9 cellular contexts compared by ENCODE assay signal in the genomic region with DNA sequence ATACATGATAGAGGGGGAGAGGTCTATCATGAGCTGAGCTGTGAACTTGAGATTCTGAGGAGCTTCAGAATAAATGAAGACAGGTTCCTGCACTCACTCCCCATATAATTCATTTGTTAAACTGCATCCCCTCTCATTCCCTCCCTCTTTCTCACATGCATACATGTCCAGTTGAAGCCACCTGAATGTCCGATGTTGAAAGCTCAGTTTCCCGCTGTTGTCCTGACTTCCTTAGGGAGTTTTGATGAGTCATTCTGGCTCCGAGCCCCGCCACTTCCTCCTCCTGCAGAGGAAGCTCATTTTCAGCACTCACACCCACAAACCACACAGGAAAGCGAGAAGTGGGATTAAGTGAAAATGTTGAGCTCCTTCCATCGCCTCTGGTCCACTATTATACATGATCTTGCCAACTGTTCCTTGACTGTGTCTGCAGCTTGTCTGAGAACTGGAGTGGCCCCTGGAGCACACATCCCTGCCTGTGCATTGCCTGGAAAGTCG.
DNase-seq lines count a peak whose midpoint lies in the region; ATAC-seq, FAIRE-seq and TF ChIP-seq lines count a peak whose summit lies in the region.
"Had no signal": no experiment of that assay in that cellular context is flagged by ENCODE, and none has a peak within 500 bp of the region (broad histone marks: within the 10 kb centered on the region; RNA-seq: fewer than 3 reads in every experiment).

No MANE protein-coding gene starts in this region.

- H3K9me3 ChIP-seq in H1 (ENCODE audit: insufficient read depth in 2 of 2, low read depth in 1 of 2, low read length in 1 of 2) (no peaks in the 10 kb centered on the region), mucosa of descending colon (no peaks in the 10 kb centered on the region)

- CTCF ChIA-PET in RWPE1 (lab: Yijun Ruan, JAX) (interaction anchor here (0.5 to 1.4 kb wide), 3 partner anchors 10 to 172 kb away, joined by 3 read pairs; no protein-coding TSS in a partner anchor), H1 (lab: Charles Lee; ENCODE audit: partially characterized antibody) (interaction anchor here (0.9 to 3.3 kb wide), 9 partner anchors 13 to 292 kb away, joined by 3 to 16 read pairs (median 4); no protein-coding TSS in a partner anchor)

- H3K27ac ChIP-seq in GM23338 (ENCODE audit: low read depth) (no peak overlapping the region), RWPE1 (peak overlapping the region; percentile 42; the same call in 1 of the 2 replicates), H1 (ENCODE audit: low read depth, low read length) (no peak overlapping the region)

- H3K4me1 Mint-ChIP-seq in GM23338: peaks cover 6% of the 10 kb centered on the region

- H3K23ac ChIP-seq in H1 (ENCODE audit: insufficient read length): no peak overlapping the region

- H2AFZ ChIP-seq in GM23338 (peak overlapping the region; percentile 87), H1 (ENCODE audit: low read length) (peak overlapping the region; percentile 84)

- FAIRE-seq in H1 (lab: Jason Lieb, UNC) (no peak), GM12892 (lab: Jason Lieb, UNC) (no peak)

- H3K56ac ChIP-seq in H1 (replicated peaks; ENCODE audit: insufficient read length, low read depth, low read length): no peak overlapping the region

- TF ChIP-seq EP300 in H1 (IDR thresholded peaks at IDR 0.05; ENCODE audit: borderline replicate concordance in 1 of 2, low read depth in 2 of 2, low read length in 2 of 2): no peak

- 0 out of 2 replicates have a peak overlapping the region, but pooled peaks have one; percentile 12 for H3K4me2 ChIP-seq in GM23338
- no peak overlapping the region for H3K4me2 ChIP-seq in H1 (ENCODE audit: insufficient read depth in 1 of 2, low read depth in 2 of 2, low read length in 2 of 2)

- no peaks in the 10 kb centered on the region for H4K20me1 ChIP-seq in GM23338 (replicated peaks; ENCODE audit: insufficient read depth)
- no peaks in the 10 kb centered on the region for H4K20me1 ChIP-seq in H1 (replicated peaks in 1 of 2; ENCODE audit: control insufficient read depth in 1 of 2, insufficient read depth in 2 of 2, low read length in 2 of 2)

- no peak overlapping the region for H4K8ac ChIP-seq in H1 (ENCODE audit: extremely low read depth, insufficient read depth, low read length)

- no peak overlapping the region; the same call in 1 of the 2 replicates for H2BK12ac ChIP-seq in H1 (ENCODE audit: low read depth, low read length)

- no peak overlapping the region for H2BK120ac ChIP-seq in H1 (replicated peaks; ENCODE audit: low read depth, low read length)

- no peak overlapping the region for H3K4me3 Mint-ChIP-seq in GM23338
- H3K4me3 Mint-ChIP-seq: memory B cell had no signal

- H3K4me3 ChIP-seq in GM23338: no peak overlapping the region
- no peak overlapping the region for H3K4me3 ChIP-seq in H1 (ENCODE audit: extremely low read depth in 1 of 4, insufficient read depth in 2 of 4, low read depth in 3 of 4, low read length in 4 of 4)
- no peak overlapping the region for H3K4me3 ChIP-seq in mucosa of descending colon

- no peak overlapping the region for H2BK5ac ChIP-seq in H1 (ENCODE audit: low read depth, low read length)

- H3K27me3 ChIP-seq in GM23338 (ENCODE audit: insufficient read depth): peaks cover 5% of the 10 kb centered on the region
- no peaks in the 10 kb centered on the region; a peak in 1 of 7 replicates for H3K27me3 ChIP-seq in H1 (replicated peaks in 1 of 4; ENCODE audit: control insufficient read depth in 3 of 4, extremely low read depth in 1 of 4, insufficient read depth in 3 of 4, low read length in 3 of 4)

- intact Hi-C loops in mucosa of descending colon (cut with DNase I, micrococcal nuclease): no loop called here

- WGBS in H1 (ENCODE audit: extremely low coverage in 1 of 2, insufficient coverage in 1 of 2, insufficient read length in 1 of 2, insufficient replicate concordance in 2 of 2, low coverage in 1 of 2, low lambda C conversion rate in 2 of 2, missing lambda C conversion rate in 1 of 2), 2 experiments: 90% methylated on average over 7 of the region's 7 CpGs; no CpG with 5 or more reads in 1 of the 2 experiments

- no peaks in the 10 kb centered on the region for H3K9me3 Mint-ChIP-seq in GM23338
- H3K9me3 Mint-ChIP-seq: memory B cell had no signal

- no peak overlapping the region for H4K91ac ChIP-seq in H1 (replicated peaks; ENCODE audit: insufficient read length, low read length)

- ATAC-seq in GM23338 (no peak), mucosa of descending colon (peak; percentile 95)

- H2BK20ac ChIP-seq in H1 (ENCODE audit: low read length): no peak overlapping the region

- peaks cover 4% of the 10 kb centered on the region for H3K27me3 Mint-ChIP-seq in GM23338 (ENCODE audit: insufficient read depth, low read depth, poor library complexity)

- no peaks in the 10 kb centered on the region for H3K23me2 ChIP-seq in H1 (ENCODE audit: low read depth, low read length)

- H3K14ac ChIP-seq in H1 (ENCODE audit: insufficient read length): no peak overlapping the region

- no peaks in the 10 kb centered on the region for H3K36me3 Mint-ChIP-seq in GM23338 (ENCODE audit: low read depth)

- no peaks in the 10 kb centered on the region; the same call in 1 of the 2 replicates for H3F3A ChIP-seq in GM23338 (replicated peaks; ENCODE audit: low read depth)

- H3K9ac ChIP-seq in H1 (replicated peaks in 1 of 4; ENCODE audit: extremely low read depth in 1 of 4, low read depth in 3 of 4, low read length in 3 of 4): no peak overlapping the region

- H3K4ac ChIP-seq in H1 (replicated peaks; ENCODE audit: insufficient read length, low read depth, low read length): no peak overlapping the region

- H3K79me2 ChIP-seq in GM23338 (replicated peaks; ENCODE audit: insufficient read depth) (no peaks in the 10 kb centered on the region), H1 (ENCODE audit: control insufficient read depth in 1 of 2, insufficient read depth in 2 of 2, low read length in 2 of 2) (no peaks in the 10 kb centered on the region)

- TF ChIP-seq POLR2A in H1 (IDR thresholded peaks at IDR 0.05; ENCODE audit: control extremely low read depth in 1 of 2, low read depth in 2 of 2, low read length in 2 of 2) (no peak), GM12892 (IDR thresholded peaks at IDR 0.05; ENCODE audit: low read depth, low read length) (no peak)

- H4K5ac ChIP-seq in H1 (ENCODE audit: insufficient read length, low read depth, low read length): no peak overlapping the region

- no peaks in the 10 kb centered on the region for H3K36me3 ChIP-seq in GM23338 (ENCODE audit: insufficient read depth)
- no peaks in the 10 kb centered on the region for H3K36me3 ChIP-seq in H1 (ENCODE audit: control insufficient read depth in 2 of 4, insufficient read depth in 4 of 4, low read length in 3 of 4)
- no peaks in the 10 kb centered on the region for H3K36me3 ChIP-seq in mucosa of descending colon (ENCODE audit: low read depth)

- no peaks in the 10 kb centered on the region for H3K79me1 ChIP-seq in H1 (ENCODE audit: low read depth, low read length)

- H2BK15ac ChIP-seq in H1 (ENCODE audit: low read length): no peak overlapping the region

- H3K4me1 ChIP-seq in GM23338 (ENCODE audit: insufficient read depth): no peaks in the 10 kb centered on the region; the same call in 1 of the 2 replicates
- H3K4me1 ChIP-seq in H1 (replicated peaks in 1 of 4; ENCODE audit: control insufficient read depth in 3 of 4, insufficient read depth in 4 of 4, low read length in 3 of 4): peaks cover 0 to 5% (median 0%) of the 10 kb centered on the region in 4 experiments; a peak in 1 of 7 replicates
- H3K4me1 ChIP-seq in mucosa of descending colon (ENCODE audit: low read depth): peaks cover 6% of the 10 kb centered on the region

- H2AK5ac ChIP-seq in H1 (ENCODE audit: low read depth, low read length): no peak overlapping the region

- POLR2A ChIA-PET in RWPE1 (lab: Yijun Ruan, JAX; ENCODE audit: low non-redundant PET): no interaction called here
- POLR2A ChIA-PET in H1 (lab: Charles Lee; ENCODE audit: partially characterized antibody): interaction anchor here (0.7 to 1.3 kb wide), 3 partner anchors 27 to 120 kb away, joined by 3 to 4 read pairs (median 3); no protein-coding TSS in a partner anchor

- TF ChIP-seq CTCF in GM23338 (conservative IDR thresholded peaks at IDR 0.05; ENCODE audit: low read depth in 2 of 2): no peak
- no peak for TF ChIP-seq CTCF in RWPE1 (conservative IDR thresholded peaks at IDR 0.05; ENCODE audit: low read depth)
- no peak for TF ChIP-seq CTCF in H1 (IDR thresholded peaks at IDR 0.05; ENCODE audit: control extremely low read depth in 1 of 3, insufficient read depth in 1 of 3, low read depth in 1 of 3, low read length in 3 of 3)
- no peak for TF ChIP-seq CTCF in mucosa of descending colon (IDR thresholded peaks at IDR 0.05)

- no peak for TF ChIP-seq RAD21 in H1 (IDR thresholded peaks at IDR 0.05 in 1 of 2, conservative IDR thresholded peaks at IDR 0.05 in 1 of 2; ENCODE audit: low read depth in 2 of 2, low read length in 2 of 2)

- H3K9me2 ChIP-seq in GM23338 (ENCODE audit: insufficient read depth): 0 out of 2 replicates have a peak, but pooled peaks cover 6% of the 10 kb centered on the region

- H3K27ac Mint-ChIP-seq in GM23338: no peak overlapping the region
- H3K27ac Mint-ChIP-seq: memory B cell had no signal

- DNase-seq in COLO829 (ENCODE audit: low spot score) (peak; percentile 61), GM23338 (ENCODE audit: low spot score) (peak; percentile 12), RWPE1 (ENCODE audit: low spot score) (peak; percentile 57), H1 (ENCODE audit: low read depth in 1 of 2, low spot score in 2 of 2) (no peak), mucosa of descending colon (peak; percentile 74 to 86 (median 78)), NCI-H2081 (lab: John Stamatoyannopoulos, UW) (no peak), GM12892 (ENCODE audit: insufficient read length) (no peak), cerebellar nuclear complex (lab: John Stamatoyannopoulos, UW) (no peak)

- 0 out of 2 replicates have a peak overlapping the region, but pooled peaks have one; percentile 17 for H3K18ac ChIP-seq in H1 (ENCODE audit: extremely low read depth, low read length)

TF ChIP-seq in GM23338, 12 proteins besides CTCF, POLR2A, EP300 and RAD21 (continues in another document):
- TF ChIP-seq EZH2phosphoT487 (IDR thresholded peaks at IDR 0.05; ENCODE audit: unreplicated experiment): no peak
- no peak for TF ChIP-seq POLR2AphosphoS5 (IDR thresholded peaks at IDR 0.05; ENCODE audit: low read depth)
- no peak for TF ChIP-seq ZNF331 (CRISPR knock-in tag; IDR thresholded peaks at IDR 0.05; ENCODE audit: low read depth)
- TF ChIP-seq STAT1 (IDR thresholded peaks at IDR 0.05; ENCODE audit: unreplicated experiment): no peak
- TF ChIP-seq NANOG (IDR thresholded peaks at IDR 0.05; ENCODE audit: borderline replicate concordance): no peak

TF ChIP-seq in H1, 55 proteins besides CTCF, POLR2A, EP300 and RAD21 (continues in another document):
- TF ChIP-seq CBX5 (IDR thresholded peaks at IDR 0.05; ENCODE audit: low read depth, low read length): no peak
- no peak for TF ChIP-seq GABPA (IDR thresholded peaks at IDR 0.05; ENCODE audit: borderline replicate concordance, insufficient read depth, low read length)
- no peak for TF ChIP-seq KDM1A (IDR thresholded peaks at IDR 0.05; ENCODE audit: borderline replicate concordance, low read length)
- TF ChIP-seq, protein P1, sequence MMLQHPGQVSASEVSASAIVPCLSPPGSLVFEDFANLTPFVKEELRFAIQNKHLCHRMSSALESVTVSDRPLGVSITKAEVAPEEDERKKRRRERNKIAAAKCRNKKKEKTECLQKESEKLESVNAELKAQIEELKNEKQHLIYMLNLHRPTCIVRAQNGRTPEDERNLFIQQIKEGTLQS (IDR thresholded peaks at IDR 0.05; ENCODE audit: insufficient read depth, low read depth, low read length): no peak

Comparison
In these comparisons a context has a peak if more than half of its experiments do, and no peak if none do; other contexts are left out.
1. DNase-seq: peak in COLO829 (single experiment), GM23338 (single experiment), RWPE1 (single experiment) and mucosa of descending colon (3 of 3); none in H1 (0 of 2), NCI-H2081 (0 of 2), GM12892 (single experiment) and cerebellar nuclear complex (0 of 2).